In genomic region chr3:169131695-169132464, GRCh38 we compare ENCODE assay signal across 27 cellular contexts.
"Had no signal": no experiment of that assay in that cellular context is flagged by ENCODE, and none has a peak within 500 bp of the region (broad histone marks: within the 10 kb centered on the region; RNA-seq: fewer than 3 reads in every experiment).

No MANE protein-coding gene starts in this region.

- H3K4me1 ChIP-seq: breast epithelium, neural progenitor cell, uterus had no signal

- H2AFZ ChIP-seq: neural progenitor cell had no signal

- H3K9me3 ChIP-seq: breast epithelium, esophagus squamous epithelium, right lobe of liver, uterus had no signal

- H3K4me3 Mint-ChIP-seq: activated CD4-positive, alpha-beta memory T cell treated with anti-CD3 and anti-CD28 coated beads for 36 hours; activated CD4-positive, alpha-beta T cell treated with anti-CD3 and anti-CD28 coated beads, Interleukin-2, amount 10 ng/mL, durations not matched to agents 24 days and 14 days; dendritic cell treated with granulocyte-macrophage colony-stimulating factor and Interleukin-4, amounts not matched to agents 40 ng/mL and 50 ng/mL, for 4 days; endodermal cell; memory B cell; naive thymus-derived CD8-positive, alpha-beta T cell; neural progenitor cell; stimulated activated naive CD8-positive, alpha-beta T cell treated with anti-CD3 and anti-CD28 coated beads, Interleukin-15, Interleukin-2, amounts not matched to agents 100 ng/mL and 50 ng/mL, for 24 hours; T-helper 1 cell treated with Interleukin-12 subunit alpha and Interleukin-12 subunit beta and Interleukin-4 antibody, amounts not matched to agents 30 μg/mL and 1 μg/mL, for 36 hours; type B pancreatic cell had no signal

- H3K9ac ChIP-seq: neural progenitor cell had no signal

- H3K36me3 ChIP-seq: breast epithelium, neural progenitor cell, right lobe of liver, uterus had no signal

- H3K27me3 ChIP-seq: esophagus squamous epithelium, neural progenitor cell, right lobe of liver had no signal

- ATAC-seq: left cardiac atrium; naive thymus-derived CD8-positive, alpha-beta T cell; right lobe of liver had no signal

- H3K4me3 ChIP-seq: breast epithelium, esophagus squamous epithelium, neural progenitor cell, right lobe of liver, uterus had no signal

- H3K36me3 Mint-ChIP-seq: activated CD4-positive, alpha-beta memory T cell treated with anti-CD3 and anti-CD28 coated beads for 36 hours; memory B cell; naive thymus-derived CD8-positive, alpha-beta T cell; neural progenitor cell; type B pancreatic cell had no signal

- DNase-seq: activated CD4-positive, alpha-beta memory T cell treated with anti-CD3 and anti-CD28 coated beads for 36 hours; activated CD4-positive, alpha-beta T cell treated with anti-CD3 and anti-CD28 coated beads, Interleukin-2, amount 10 ng/mL, durations not matched to agents 24 days and 14 days; activated CD4-positive, CD25-positive, alpha-beta regulatory T cell treated with anti-CD3 and anti-CD28 coated beads, Interleukin-2, amount 50 U/mL, for 72 hours; activated CD8-positive, alpha-beta memory T cell treated with anti-CD3 and anti-CD28 coated beads, Interleukin-2, amount 50 U/mL, for 4 hours; activated gamma-delta T cell treated with Interleukin-2 at 50 U/mL for 16 hours; activated naive CD4-positive, alpha-beta T cell treated with anti-CD3 and anti-CD28 coated beads, Interleukin-2, amount 50 U/mL, for 16 hours; activated T-cell treated with anti-CD3 and anti-CD28 coated beads, Interleukin-2, amount 50 U/mL, for 1 hour; amygdala; central memory CD4-positive, alpha-beta T cell; endodermal cell; esophagus squamous epithelium; foreskin melanocyte; left cardiac atrium; naive thymus-derived CD8-positive, alpha-beta T cell; right lobe of liver; stimulated activated CD4-positive, alpha-beta T cell treated with anti-CD3 and anti-CD28 coated beads, Interleukin-4, amount 100 ng/mL, for 1 hour; substantia nigra; T1000; uterus had no signal

- H3K4me2 ChIP-seq: neural progenitor cell had no signal

- H3K27ac Mint-ChIP-seq: activated CD4-positive, alpha-beta memory T cell treated with anti-CD3 and anti-CD28 coated beads for 36 hours; activated CD4-positive, alpha-beta T cell treated with anti-CD3 and anti-CD28 coated beads, Interleukin-2, amount 10 ng/mL, durations not matched to agents 24 days and 14 days; dendritic cell treated with granulocyte-macrophage colony-stimulating factor and Interleukin-4, amounts not matched to agents 40 ng/mL and 50 ng/mL, for 4 days; endodermal cell; memory B cell; neural progenitor cell; stimulated activated naive CD8-positive, alpha-beta T cell treated with anti-CD3 and anti-CD28 coated beads, Interleukin-15, Interleukin-2, amounts not matched to agents 100 ng/mL and 50 ng/mL, for 24 hours; T-helper 1 cell treated with Interleukin-12 subunit alpha and Interleukin-12 subunit beta and Interleukin-4 antibody, amounts not matched to agents 30 μg/mL and 1 μg/mL, for 36 hours; type B pancreatic cell had no signal

- H3K27ac ChIP-seq: breast epithelium, esophagus squamous epithelium, neural progenitor cell, right lobe of liver, uterus had no signal

- H3K9me3 Mint-ChIP-seq: activated CD4-positive, alpha-beta memory T cell treated with anti-CD3 and anti-CD28 coated beads for 36 hours; activated CD4-positive, alpha-beta T cell treated with anti-CD3 and anti-CD28 coated beads, Interleukin-2, amount 10 ng/mL, durations not matched to agents 24 days and 14 days; dendritic cell treated with granulocyte-macrophage colony-stimulating factor and Interleukin-4, amounts not matched to agents 40 ng/mL and 50 ng/mL, for 4 days; endodermal cell; memory B cell; naive thymus-derived CD8-positive, alpha-beta T cell; neural progenitor cell; stimulated activated naive CD8-positive, alpha-beta T cell treated with anti-CD3 and anti-CD28 coated beads, Interleukin-15, Interleukin-2, amounts not matched to agents 100 ng/mL and 50 ng/mL, for 24 hours; T-helper 1 cell treated with Interleukin-12 subunit alpha and Interleukin-12 subunit beta and Interleukin-4 antibody, amounts not matched to agents 30 μg/mL and 1 μg/mL, for 36 hours; type B pancreatic cell had no signal

- FAIRE-seq: islet of Langerhans had no signal

- H3K4me1 Mint-ChIP-seq: activated CD4-positive, alpha-beta T cell treated with anti-CD3 and anti-CD28 coated beads, Interleukin-2, amount 10 ng/mL, durations not matched to agents 24 days and 14 days; memory B cell; naive thymus-derived CD8-positive, alpha-beta T cell had no signal

- H3K27me3 Mint-ChIP-seq: memory B cell had no signal
